Comparison of ENCODE assay signal across 28 cellular contexts in the genomic region with DNA sequence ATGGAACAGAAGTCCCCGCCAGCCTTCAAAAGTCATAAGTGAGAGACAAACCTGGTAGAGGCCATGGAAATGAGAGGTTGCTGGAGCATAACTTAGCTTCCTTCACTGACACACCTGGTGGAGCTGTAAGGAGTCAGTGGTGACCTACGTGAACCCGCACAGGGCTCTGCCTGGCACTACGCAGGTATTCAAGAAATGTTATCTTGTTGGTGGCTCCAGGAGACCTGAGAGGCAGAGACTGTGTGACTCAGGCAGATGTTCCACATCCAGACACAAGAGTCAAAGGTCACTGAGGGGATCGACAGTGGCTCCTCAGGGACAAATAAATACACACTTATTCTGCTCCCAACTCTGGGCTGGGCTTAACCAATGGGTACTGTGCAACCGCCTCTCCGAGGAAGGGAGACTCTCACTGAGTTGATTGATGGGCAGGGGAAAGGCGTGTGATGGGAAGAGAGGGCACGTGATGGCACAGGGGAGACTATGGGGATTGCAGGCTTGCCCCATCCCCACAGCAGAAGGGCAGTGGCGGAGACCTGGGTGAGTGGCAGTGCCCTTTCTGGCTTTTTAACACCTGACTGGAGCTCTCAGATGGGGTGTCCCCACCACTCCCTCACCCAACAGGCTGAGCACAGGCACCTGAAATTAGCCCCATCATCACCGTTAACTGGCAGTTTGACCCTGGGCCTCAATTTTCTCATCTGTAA.
DNase-seq lines count a peak whose midpoint lies in the region; ATAC-seq, FAIRE-seq and TF ChIP-seq lines count a peak whose summit lies in the region.
"Had no signal": no experiment of that assay in that cellular context is flagged by ENCODE, and none has a peak within 500 bp of the region (broad histone marks: within the 10 kb centered on the region; RNA-seq: fewer than 3 reads in every experiment).

No MANE protein-coding gene starts in this region.

- DNase-seq in HCT116 (ENCODE audit: low read depth, low spot score) (no peak), chondrocyte (ENCODE audit: low spot score) (no peak), HepG2 (ENCODE audit: low spot score) (no peak), trophoblast cell (peak; percentile 95), ovary (no peak), activated gamma-delta T cell treated with Interleukin-2 at 50 U/mL for 16 hours (no peak), MV-4-11 (lab: John Stamatoyannopoulos, UW) (no peak)
- DNase-seq: AML-193; CD4-positive, alpha-beta T cell; COR-L47; DMS 273 treated with DMSO at 0.1 percent for 48 hours; DMS79; EL; GDM1; H7; NCI-H1105; NCI-H1436 treated with DMSO at 0.1 percent for 48 hours; NCI-H187 treated with DMSO at 0.1 percent for 48 hours; NCI-H524 treated with DMSO at 0.1 percent for 48 hours; SHP77; T-cell had no signal

- peaks cover 2% of the 10 kb centered on the region for H3K79me1 ChIP-seq in trophoblast cell (ENCODE audit: low read length)

- H3K79me2 ChIP-seq in HCT116 (ENCODE audit: insufficient read depth, low read length): no peaks in the 10 kb centered on the region
- H3K79me2 ChIP-seq in HepG2 (ENCODE audit: insufficient read depth, low read length): no peaks in the 10 kb centered on the region
- no peaks in the 10 kb centered on the region for H3K79me2 ChIP-seq in trophoblast cell (ENCODE audit: control insufficient read depth, insufficient read depth, low read length, poor library complexity)

- H4K91ac ChIP-seq in trophoblast cell (ENCODE audit: low read depth, low read length): peak overlapping the region; percentile 45

- no peak for FAIRE-seq in HepG2 (lab: Jason Lieb, UNC)
- FAIRE-seq: A549, GM12878, GM19239, HTR-8/SVneo had no signal

- H3K23ac ChIP-seq in trophoblast cell (ENCODE audit: low read length): no peak overlapping the region

- no peak overlapping the region for H3K9ac ChIP-seq in HCT116 (ENCODE audit: low read length)
- H3K9ac ChIP-seq in HepG2 (ENCODE audit: insufficient read depth, low read depth, low read length): no peak overlapping the region
- no peak overlapping the region for H3K9ac ChIP-seq in trophoblast cell (ENCODE audit: low read length)
- H3K9ac ChIP-seq: BLaER1 treated with 17β-estradiol and CSF1 and Interleukin-3, amounts not matched to agents 10 nM and 100 nM; KMS-11 had no signal

- H3K36me3 Mint-ChIP-seq in chondrocyte (ENCODE audit: low read depth): no peaks in the 10 kb centered on the region
- H3K36me3 Mint-ChIP-seq: T-cell had no signal

- TF ChIP-seq EP300 in HepG2 (IDR thresholded peaks at IDR 0.05; ENCODE audit: low read depth in 2 of 2, low read length in 2 of 2) (no peak), HepG2 (CRISPR knock-in tag; IDR thresholded peaks at IDR 0.05; ENCODE audit: borderline replicate concordance) (no peak), ovary (IDR thresholded peaks at IDR 0.05) (no peak)

- H3K27me3 ChIP-seq in HCT116 (ENCODE audit: insufficient read depth, low read length) (no peaks in the 10 kb centered on the region), HepG2 (ENCODE audit: control insufficient read depth in 1 of 2, insufficient read depth in 2 of 2, low read length in 2 of 2) (peaks cover 0 to 11% of the 10 kb centered on the region in 2 experiments; a peak in 1 of 5 replicates), trophoblast cell (ENCODE audit: insufficient read depth, low read length) (no peaks in the 10 kb centered on the region), ovary (no peaks in the 10 kb centered on the region)
- H3K27me3 ChIP-seq: BLaER1 treated with 17β-estradiol and CSF1 and Interleukin-3, amounts not matched to agents 10 nM and 100 nM had no signal

- H3K27ac Mint-ChIP-seq in chondrocyte (ENCODE audit: unreplicated experiment): peak overlapping the region; percentile 39
- H3K27ac Mint-ChIP-seq: CD4-positive, alpha-beta T cell; T-cell had no signal

- no peaks in the 10 kb centered on the region for H4K20me1 ChIP-seq in HCT116 (ENCODE audit: insufficient read depth)
- no peaks in the 10 kb centered on the region for H4K20me1 ChIP-seq in HepG2 (ENCODE audit: insufficient read depth, low read length)
- H4K20me1 ChIP-seq: BLaER1 treated with 17β-estradiol and CSF1 and Interleukin-3, amounts not matched to agents 10 nM and 100 nM had no signal

- H3K4ac ChIP-seq in trophoblast cell (ENCODE audit: low read depth, low read length): no peak overlapping the region

- peak overlapping the region; percentile 17 for H2BK12ac ChIP-seq in trophoblast cell (ENCODE audit: low read length)

- 50% methylated on average over 10 of the region's 11 CpGs for WGBS in HepG2 (ENCODE audit: low lambda C conversion rate)
- no CpG with 5 or more reads among the region's 11 CpGs for WGBS in trophoblast cell (ENCODE audit: extremely low coverage, insufficient coverage, insufficient read length)
- 82 to 84% (median 82%) methylated on average over 11 of the region's 11 CpGs for WGBS in ovary, 3 donors

- TF ChIP-seq RAD21 in HCT116 (IDR thresholded peaks at IDR 0.05; ENCODE audit: low read depth): no peak
- TF ChIP-seq RAD21 in HepG2 (CRISPR knock-in tag; IDR thresholded peaks at IDR 0.05): no peak

- H3K9me3 Mint-ChIP-seq in chondrocyte (ENCODE audit: low read depth): no peaks in the 10 kb centered on the region
- H3K9me3 Mint-ChIP-seq: CD4-positive, alpha-beta T cell; T-cell had no signal

- ATAC-seq in HCT116 (no peak), HepG2 (no peak)
- ATAC-seq: A549, GM12878, T-cell had no signal

- BruUV-seq in HCT116 (replicated peaks; lab: Mats Ljungman, UMichigan) (no TSS peak), HepG2 (replicated peaks; lab: Mats Ljungman, UMichigan) (no TSS peak)

- no peak overlapping the region for H3K18ac ChIP-seq in trophoblast cell (ENCODE audit: low read length)

- no peaks in the 10 kb centered on the region for H3K9me3 ChIP-seq in HCT116 (ENCODE audit: control insufficient read depth in 1 of 2, insufficient read depth in 1 of 2, low read depth in 1 of 2, low read length in 2 of 2)
- H3K9me3 ChIP-seq in HepG2 (ENCODE audit: low read length): no peaks in the 10 kb centered on the region
- no peaks in the 10 kb centered on the region for H3K9me3 ChIP-seq in trophoblast cell (ENCODE audit: insufficient read depth, low read depth, low read length)
- H3K9me3 ChIP-seq in ovary: no peaks in the 10 kb centered on the region
- H3K9me3 ChIP-seq: A549; BLaER1 treated with 17β-estradiol and CSF1 and Interleukin-3, amounts not matched to agents 10 nM and 100 nM had no signal

- peak overlapping the region; percentile 49 for H3K14ac ChIP-seq in trophoblast cell (ENCODE audit: low read length)

- POLR2A ChIA-PET in HCT116 (lab: Charles Lee) (no interaction called here), HepG2 (lab: Yijun Ruan, JAX) (no interaction called here)

- in situ Hi-C loops in HepG2 (cut with HindIII; ENCODE audit: extremely low pct_ligation_motif_present, low pct_unique_long_range_greater_than_20kb): no loop called here

- TF ChIP-seq POLR2A in HCT116 (IDR thresholded peaks at IDR 0.05; ENCODE audit: borderline replicate concordance, extremely low read depth, insufficient read depth, insufficient read length) (no peak), HepG2 (IDR thresholded peaks at IDR 0.05; ENCODE audit: insufficient read depth in 1 of 2, low read depth in 2 of 2, low read length in 2 of 2) (no peak), ovary (IDR thresholded peaks at IDR 0.05) (no peak)

- H2BK120ac ChIP-seq in trophoblast cell (ENCODE audit: insufficient read depth, low read length, poor library complexity): no peak overlapping the region

- H3K27me3 Mint-ChIP-seq in chondrocyte (ENCODE audit: low read depth): no peaks in the 10 kb centered on the region
- H3K27me3 Mint-ChIP-seq: CD4-positive, alpha-beta T cell had no signal

- H3K4me2 ChIP-seq in HCT116 (ENCODE audit: low read length): 0 out of 2 replicates have a peak overlapping the region, but pooled peaks have one; percentile 2
- H3K4me2 ChIP-seq in HepG2 (ENCODE audit: low read depth, low read length): no peak overlapping the region
- H3K4me2 ChIP-seq in trophoblast cell (ENCODE audit: low read length): no peak overlapping the region
- H3K4me2 ChIP-seq: A549, KMS-11 had no signal

- no peak overlapping the region for H3K4me3 Mint-ChIP-seq in chondrocyte (ENCODE audit: unreplicated experiment)
- H3K4me3 Mint-ChIP-seq: CD4-positive, alpha-beta T cell; T-cell had no signal

- peak overlapping the region; percentile 24 for H2AK5ac ChIP-seq in trophoblast cell (ENCODE audit: low read length)

- no peaks in the 10 kb centered on the region for H3K4me1 Mint-ChIP-seq in chondrocyte (ENCODE audit: low read depth)
- H3K4me1 Mint-ChIP-seq: T-cell had no signal

- H3K4me3 ChIP-seq in HCT116 (replicated peaks in 1 of 2; ENCODE audit: low read depth in 1 of 2, low read length in 2 of 2) (no peak overlapping the region), HepG2 (replicated peaks in 1 of 3; ENCODE audit: insufficient read depth in 1 of 3, low read depth in 2 of 3, low read length in 3 of 3) (no peak overlapping the region), trophoblast cell (ENCODE audit: low read depth, low read length) (no peak overlapping the region), ovary (no peak overlapping the region)
- H3K4me3 ChIP-seq: A549; BLaER1 treated with 17β-estradiol and CSF1 and Interleukin-3, amounts not matched to agents 10 nM and 100 nM; GM12878 had no signal

- H3K27ac ChIP-seq in HCT116 (ENCODE audit: low read depth, low read length) (no peak overlapping the region), HepG2 (ENCODE audit: extremely low read length, insufficient read depth, low read length) (no peak overlapping the region), trophoblast cell (ENCODE audit: low read depth, low read length) (no peak overlapping the region), ovary (no peak overlapping the region)
- H3K27ac ChIP-seq: KMS-11, RWPE1 had no signal

- intact Hi-C loops in HCT116 (cut with micrococcal nuclease) (no loop called here), HepG2 (cut with micrococcal nuclease; ENCODE audit: unreplicated experiment) (no loop called here), ovary (cut with DNase I) (loop anchor here in 1 of 4 donors (10.0 kb wide), 1 partner anchor 51 kb away; no protein-coding TSS in a partner anchor)

- H3K4me1 ChIP-seq in HCT116 (ENCODE audit: control insufficient read depth in 1 of 2, insufficient read depth in 2 of 2, low read length in 2 of 2): peaks cover 9 to 49% of the 10 kb centered on the region in 2 experiments
- H3K4me1 ChIP-seq in HepG2 (ENCODE audit: insufficient read depth, low read length): peaks cover 20% of the 10 kb centered on the region
- peaks cover 21 to 22% of the 10 kb centered on the region in 2 experiments for H3K4me1 ChIP-seq in trophoblast cell (ENCODE audit: control insufficient read depth in 1 of 2, insufficient read depth in 2 of 2, low read length in 2 of 2)
- H3K4me1 ChIP-seq in ovary (ENCODE audit: insufficient read depth): no peaks in the 10 kb centered on the region

- RAD21 ChIA-PET in HCT116 (lab: Charles Lee; ENCODE audit: low non-redundant PET in 1 of 2, low total read pairs in 2 of 2, uncharacterized antibody in 2 of 2, unreplicated experiment in 2 of 2): no interaction called here

- H3K9me2 ChIP-seq in HCT116 (ENCODE audit: insufficient read depth): no peaks in the 10 kb centered on the region

- TF ChIP-seq CTCF in HCT116 (IDR thresholded peaks at IDR 0.05 in 2 of 3, conservative IDR thresholded peaks at IDR 0.05 in 1 of 3; ENCODE audit: borderline replicate concordance in 1 of 3, insufficient read depth in 1 of 3, low read depth in 2 of 3, low read length in 2 of 3) (no peak), chondrocyte (IDR thresholded peaks at IDR 0.05) (no peak), HepG2 (CRISPR knock-in tag; IDR thresholded peaks at IDR 0.05) (no peak), ovary (IDR thresholded peaks at IDR 0.05) (no peak)

- H3K36me3 ChIP-seq in HCT116 (ENCODE audit: control insufficient read depth in 1 of 2, insufficient read depth in 2 of 2, low read length in 2 of 2): no peaks in the 10 kb centered on the region
- H3K36me3 ChIP-seq in HepG2 (replicated peaks in 1 of 2; ENCODE audit: control insufficient read depth in 1 of 2, insufficient read depth in 2 of 2, low read length in 2 of 2): no peaks in the 10 kb centered on the region
- no peaks in the 10 kb centered on the region for H3K36me3 ChIP-seq in trophoblast cell (ENCODE audit: control insufficient read depth in 1 of 2, insufficient read depth in 2 of 2, low read length in 2 of 2)
- H3K36me3 ChIP-seq in ovary: no peaks in the 10 kb centered on the region
- H3K36me3 ChIP-seq: BLaER1 treated with 17β-estradiol and CSF1 and Interleukin-3, amounts not matched to agents 10 nM and 100 nM had no signal

- no peak overlapping the region for H2AFZ ChIP-seq in HCT116 (ENCODE audit: low read depth, low read length, poor library complexity, severe bottlenecking)
- H2AFZ ChIP-seq in HepG2 (ENCODE audit: low read length): no peak overlapping the region
- no peak overlapping the region for H2AFZ ChIP-seq in trophoblast cell (ENCODE audit: insufficient read depth, low read length, poor library complexity)

- CTCF ChIA-PET in HCT116 (lab: Charles Lee) (no interaction called here), HepG2 (lab: Yijun Ruan, JAX; ENCODE audit: low intra/inter-chr PET ratio, low total read pairs) (no interaction called here)

- peak overlapping the region; percentile 12 for H4K12ac ChIP-seq in trophoblast cell (ENCODE audit: low read depth, low read length)

- no peak overlapping the region for H4K8ac ChIP-seq in trophoblast cell (ENCODE audit: low read depth, low read length)

- no peak overlapping the region for H2BK5ac ChIP-seq in trophoblast cell (ENCODE audit: low read depth, low read length, poor library complexity)

Comparison
In these comparisons a context has a peak if more than half of its experiments do, and no peak if none do; other contexts are left out.
1. DNase-seq: peak in trophoblast cell (2 of 2); none in HCT116 (single experiment), chondrocyte (single experiment), HepG2 (single experiment), ovary (0 of 5), activated gamma-delta T cell treated with Interleukin-2 at 50 U/mL for 16 hours (single experiment) and MV-4-11 (single experiment).